Comparison of ENCODE assay signal across 1 cellular context in genomic region chr11:34208266-34209135, GRCh38.
TF ChIP-seq lines count a peak whose summit lies in the region.

No MANE protein-coding gene starts in this region.

TF ChIP-seq in K562, 482 proteins besides CTCF, POLR2A, EP300 and RAD21 (continued from another document and continues in another):
- 0 out of 2 replicates have a peak, but pooled peaks have one; percentile 34 for TF ChIP-seq MTA1 (IDR thresholded peaks at IDR 0.05; ENCODE audit: borderline replicate concordance)
- peak; percentile 68 for TF ChIP-seq CEBPG (CRISPR knock-in tag; IDR thresholded peaks at IDR 0.05)
- TF ChIP-seq CEBPG (tag; conservative IDR thresholded peaks at IDR 0.05 in 1 of 2, IDR thresholded peaks at IDR 0.05 in 1 of 2): peak; percentile 66 to 88
- TF ChIP-seq ILK (tag; IDR thresholded peaks at IDR 0.05; ENCODE audit: borderline replicate concordance, low read depth): no peak
- TF ChIP-seq JUND (IDR thresholded peaks at IDR 0.05; ENCODE audit: borderline replicate concordance, low read depth, low read length): peak; percentile 93
- TF ChIP-seq JUND (tag; IDR thresholded peaks at IDR 0.05; ENCODE audit: borderline replicate concordance, low read depth, low read length): peak; percentile 78; the same call in 1 of the 3 replicates
- peak; percentile 86 for TF ChIP-seq SMARCE1 (IDR thresholded peaks at IDR 0.05)
- no peak for TF ChIP-seq ZNF449 (CRISPR knock-in tag; IDR thresholded peaks at IDR 0.05)
- TF ChIP-seq E2F4 (CRISPR knock-in tag; IDR thresholded peaks at IDR 0.05; ENCODE audit: low read depth): no peak
- TF ChIP-seq FOSL1 (tag; conservative IDR thresholded peaks at IDR 0.05): peak; percentile 96
- no peak for TF ChIP-seq MBD2 (IDR thresholded peaks at IDR 0.05; ENCODE audit: borderline replicate concordance, low read depth)
- peak; percentile 80; the same call in 1 of the 2 replicates for TF ChIP-seq JUN (IDR thresholded peaks at IDR 0.05; ENCODE audit: borderline replicate concordance, low read depth, low read length)
- peak; percentile 44; the same call in 1 of the 2 replicates for TF ChIP-seq JUN (CRISPR knock-in tag; IDR thresholded peaks at IDR 0.05; ENCODE audit: borderline replicate concordance)
- TF ChIP-seq MTA2 (IDR thresholded peaks at IDR 0.05; ENCODE audit: low read depth): no peak
- TF ChIP-seq ATF3 (IDR thresholded peaks at IDR 0.05): peak; percentile 69
- TF ChIP-seq ATF3 (CRISPR knock-in tag; conservative IDR thresholded peaks at IDR 0.05): no peak
- TF ChIP-seq CBFA2T2 (conservative IDR thresholded peaks at IDR 0.05): peak; percentile 18; the same call in 1 of the 2 replicates
- peak; percentile 34 to 46; a peak in 2 of 4 replicates for TF ChIP-seq TRIM24 (IDR thresholded peaks at IDR 0.05)
- no peak for TF ChIP-seq ZBTB40 (IDR thresholded peaks at IDR 0.05)
- TF ChIP-seq ZBTB40 (CRISPR knock-in tag; IDR thresholded peaks at IDR 0.05): no peak
- TF ChIP-seq CBX5 (IDR thresholded peaks at IDR 0.05; ENCODE audit: borderline replicate concordance, low read depth): no peak
- peak; percentile 81 for TF ChIP-seq ARID1B (IDR thresholded peaks at IDR 0.05)
- 0 out of 2 replicates have a peak, but pooled peaks have one; percentile 24 for TF ChIP-seq ZNF431 (CRISPR knock-in tag; IDR thresholded peaks at IDR 0.05)
- TF ChIP-seq ZNF766 (CRISPR knock-in tag; conservative IDR thresholded peaks at IDR 0.05): no peak
- TF ChIP-seq HDAC8 (tag; IDR thresholded peaks at IDR 0.05): no peak
- TF ChIP-seq ZC3H11A (IDR thresholded peaks at IDR 0.05; ENCODE audit: low read depth, low read length): no peak
- no peak for TF ChIP-seq TFAM (CRISPR knock-in tag; conservative IDR thresholded peaks at IDR 0.05)
- TF ChIP-seq CUX1 (CRISPR knock-in tag; IDR thresholded peaks at IDR 0.05): no peak
- TF ChIP-seq UBTF (IDR thresholded peaks at IDR 0.05; ENCODE audit: borderline replicate concordance in 1 of 2, low read depth in 2 of 2, low read length in 2 of 2): peak in 1 of 2 experiments; percentile 77; a peak in 1 of 4 replicates
- peak; percentile 87 for TF ChIP-seq CEBPB (tag; IDR thresholded peaks at IDR 0.05)
- peak; percentile 79 for TF ChIP-seq EHMT2 (IDR thresholded peaks at IDR 0.05)
- no peak for TF ChIP-seq FOXP1 (CRISPR knock-in tag; IDR thresholded peaks at IDR 0.05)
- 0 out of 4 replicates have a peak, but pooled peaks of 1 of the 2 experiments have one; percentile 8 for TF ChIP-seq KDM1A (IDR thresholded peaks at IDR 0.05)
- no peak for TF ChIP-seq HIVEP1 (CRISPR knock-in tag; IDR thresholded peaks at IDR 0.05)
- TF ChIP-seq MYNN (IDR thresholded peaks at IDR 0.05): peak; percentile 44; the same call in 1 of the 2 replicates
- TF ChIP-seq MYNN (CRISPR knock-in tag; IDR thresholded peaks at IDR 0.05): no peak
- TF ChIP-seq SMARCA4 (IDR thresholded peaks at IDR 0.05): peak; percentile 85
- no peak for TF ChIP-seq MCM3 (IDR thresholded peaks at IDR 0.05)
- peak; percentile 13; the same call in 1 of the 2 replicates for TF ChIP-seq TAL1 (IDR thresholded peaks at IDR 0.05)
- no peak for TF ChIP-seq TGIF2 (CRISPR knock-in tag; IDR thresholded peaks at IDR 0.05)
- TF ChIP-seq NCOA4 (IDR thresholded peaks at IDR 0.05; ENCODE audit: partially characterized antibody): no peak
- TF ChIP-seq POLR2H (tag; IDR thresholded peaks at IDR 0.05; ENCODE audit: low read depth): no peak
- no peak for TF ChIP-seq ZNF740 (CRISPR knock-in tag; IDR thresholded peaks at IDR 0.05)
- TF ChIP-seq ZNF740 (tag; IDR thresholded peaks at IDR 0.05): no peak
- peak; percentile 40 for TF ChIP-seq TCF3 (CRISPR knock-in tag; IDR thresholded peaks at IDR 0.05)
- TF ChIP-seq KAT8 (IDR thresholded peaks at IDR 0.05; ENCODE audit: low read depth): no peak
- TF ChIP-seq DPF2 (IDR thresholded peaks at IDR 0.05): peak; percentile 79
